9 cellular contexts compared by ENCODE assay signal in the genomic region with DNA sequence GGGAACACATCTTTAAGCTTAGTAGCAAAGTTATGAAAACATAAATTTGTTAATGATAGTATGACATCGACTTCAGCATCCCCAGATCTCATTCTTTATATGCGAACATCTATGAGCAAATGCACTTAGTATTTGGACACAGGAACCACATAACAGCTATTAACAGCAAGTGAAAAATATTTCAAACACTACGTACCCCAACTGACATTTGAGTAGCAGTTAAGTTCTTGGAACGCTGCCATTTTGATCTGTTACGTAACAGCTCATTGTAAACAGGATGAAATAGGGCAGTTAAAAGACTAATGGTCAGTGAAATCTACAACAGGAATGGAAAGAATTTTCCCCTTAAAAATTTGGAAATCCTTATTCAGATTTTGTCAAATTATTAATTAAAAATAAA.
DNase-seq lines count a peak whose midpoint lies in the region; ATAC-seq lines count a peak whose summit lies in the region.
"Had no signal": no experiment of that assay in that cellular context is flagged by ENCODE, and none has a peak within 500 bp of the region (broad histone marks: within the 10 kb centered on the region; RNA-seq: fewer than 3 reads in every experiment).

No MANE protein-coding gene starts in this region.

- ATAC-seq in HG03457 (IDR thresholded peaks at IDR 0.05; ENCODE audit: unreplicated experiment) (no peak), HG03108 (IDR thresholded peaks at IDR 0.05; ENCODE audit: unreplicated experiment) (no peak)
- ATAC-seq: naive thymus-derived CD8-positive, alpha-beta T cell had no signal

- DNase-seq in ELR (ENCODE audit: low read depth) (peak; percentile 91), NCI-H524 (lab: John Stamatoyannopoulos, UW) (peak; percentile 29 to 54), epidermal melanocyte (ENCODE audit: insufficient read length, low spot score) (peak; percentile 51), pons (ENCODE audit: low spot score) (peak; percentile 17), NCI-H526 treated with DMSO at 0.1 percent for 48 hours (lab: John Stamatoyannopoulos, UW) (no peak)
- no peak for DNase-seq in stimulated activated CD4-positive, alpha-beta T cell treated with anti-CD3 and anti-CD28 coated beads, Interleukin-15, amount 100 ng/mL, for 24 hours
- DNase-seq: naive thymus-derived CD8-positive, alpha-beta T cell had no signal

Comparison
In these comparisons a context has a peak if more than half of its experiments do, and no peak if none do; other contexts are left out.
1. DNase-seq: peak in ELR (single experiment), NCI-H524 (2 of 2), epidermal melanocyte (single experiment) and pons (single experiment); none in stimulated activated CD4-positive, alpha-beta T cell treated with anti-CD3 and anti-CD28 coated beads, Interleukin-15, amount 100 ng/mL, for 24 hours (single experiment) and NCI-H526 treated with DMSO at 0.1 percent for 48 hours (single experiment).